In the genomic region with DNA sequence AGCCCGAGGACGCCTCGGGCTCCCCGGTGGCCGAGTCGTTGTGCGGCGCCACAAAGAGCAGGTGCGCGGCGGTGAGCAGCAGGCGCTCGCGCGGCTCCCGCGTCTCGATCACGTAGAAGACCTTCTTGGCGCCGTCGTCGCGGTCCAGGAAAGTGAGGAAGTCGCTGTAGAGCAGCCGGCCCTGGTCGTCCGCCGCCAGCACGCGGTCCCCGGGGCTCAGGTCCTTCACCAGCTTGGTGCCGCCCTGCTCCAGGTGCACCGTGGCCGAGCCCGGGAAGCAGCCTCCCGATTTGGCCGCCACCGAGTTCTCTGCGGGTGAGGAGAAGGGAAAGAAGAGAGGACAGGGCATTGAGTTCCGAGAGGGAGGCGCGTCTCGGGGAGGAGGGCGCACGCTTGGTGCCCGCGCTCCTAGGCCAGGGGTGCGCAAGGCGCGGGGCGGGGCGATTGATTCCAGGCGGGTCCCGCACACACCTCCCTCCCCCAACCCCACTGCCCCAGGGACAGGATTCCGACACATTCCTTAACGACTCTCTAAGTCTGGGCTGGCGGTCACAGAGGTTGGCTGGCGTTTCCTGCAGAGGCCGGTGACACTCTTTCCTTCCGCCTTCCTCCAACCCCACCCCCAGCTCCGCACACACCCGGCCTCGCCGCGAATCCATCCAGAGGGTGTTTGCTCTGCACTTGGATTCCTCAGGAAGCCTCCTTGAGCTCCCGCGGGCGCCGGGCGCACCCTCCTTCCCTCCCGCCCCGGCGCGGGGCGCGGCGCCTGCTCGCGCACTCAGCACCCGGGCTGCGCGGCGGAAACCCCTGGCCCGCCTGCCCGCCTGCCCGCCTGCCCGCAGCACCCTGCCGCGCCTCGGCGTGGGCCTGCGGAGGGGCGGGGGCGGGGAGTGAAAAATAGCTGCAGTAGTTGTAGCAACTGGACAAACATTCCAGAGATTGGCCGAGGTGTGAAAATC, we compare ENCODE assay signal across 8 cellular contexts. TPM values are rescaled to one million over a fixed set of nuclear protein-coding genes. Genes with fewer than 3 reads are reported as not detected.
DNase-seq lines count a peak whose midpoint lies in the region; ATAC-seq lines count a peak whose summit lies in the region.

No MANE protein-coding gene starts in this region.

- H3K4me3 Mint-ChIP-seq in stimulated activated naive CD8-positive, alpha-beta T cell treated with anti-CD3 and anti-CD28 coated beads, Interleukin-15, Interleukin-2, amounts not matched to agents 100 ng/mL and 50 ng/mL, for 24 hours, result peak overlapping the region; percentile 70
- H3K4me3 Mint-ChIP-seq in activated naive CD8-positive, alpha-beta T cell, result peak overlapping the region; percentile 85

- intact Hi-C loops in left colon (cut with DNase I, micrococcal nuclease) (no loop called here), aorta (cut with DNase I) (loop anchor here in 1 of 2 donors (10.0 kb wide), 1 partner anchor 1021 kb away; no protein-coding TSS in a partner anchor)

- H3K36me3 ChIP-seq in aorta (ENCODE audit: control insufficient read depth in 1 of 2, insufficient read depth in 2 of 2, low read length in 1 of 2), result no peaks in the 10 kb centered on the region

- no peaks in the 10 kb centered on the region for H3K36me3 Mint-ChIP-seq in stimulated activated naive CD8-positive, alpha-beta T cell treated with anti-CD3 and anti-CD28 coated beads, Interleukin-15, Interleukin-2, amounts not matched to agents 100 ng/mL and 50 ng/mL, for 24 hours (ENCODE audit: low read depth)
- no peaks in the 10 kb centered on the region for H3K36me3 Mint-ChIP-seq in activated naive CD8-positive, alpha-beta T cell

- peak overlapping the region in 1 of 2 donors; percentile 8 for H3K4me3 ChIP-seq in aorta (ENCODE audit: low read length in 2 of 2)

- H3K9me3 ChIP-seq in aorta (ENCODE audit: control insufficient read depth, low read length), result no peaks in the 10 kb centered on the region

- H3K27me3 Mint-ChIP-seq in stimulated activated naive CD8-positive, alpha-beta T cell treated with anti-CD3 and anti-CD28 coated beads, Interleukin-15, Interleukin-2, amounts not matched to agents 100 ng/mL and 50 ng/mL, for 24 hours, result peaks cover 68% of the 10 kb centered on the region
- peaks cover 29% of the 10 kb centered on the region for H3K27me3 Mint-ChIP-seq in activated naive CD8-positive, alpha-beta T cell

- ATAC-seq in stimulated activated naive CD8-positive, alpha-beta T cell treated with anti-CD3 and anti-CD28 coated beads, Interleukin-15, Interleukin-2, amounts not matched to agents 100 U/mL and 50 U/mL, for 24 hours, result no peak
- ATAC-seq in left colon (peak; percentile 71), aorta (ENCODE audit: low FRiP score) (no peak), GM18858 (IDR thresholded peaks at IDR 0.05; ENCODE audit: unreplicated experiment) (no peak)

- no peaks in the 10 kb centered on the region for H3K4me1 ChIP-seq in aorta (ENCODE audit: control insufficient read depth in 1 of 2, insufficient read depth in 2 of 2, low read length in 2 of 2)

- H3K27ac ChIP-seq in aorta (ENCODE audit: low read depth in 1 of 2, low read length in 2 of 2), result no peak overlapping the region

- DNase-seq in stimulated activated naive CD8-positive, alpha-beta T cell treated with anti-CD3 and anti-CD28 coated beads, Interleukin-15, Interleukin-2, amounts not matched to agents 100 U/mL and 50 U/mL, for 24 hours, result no peak
- peak; percentile 84 to 85 for DNase-seq in left colon
- peak; percentile 33 to 77 for DNase-seq in aorta
- DNase-seq in middle frontal gyrus (ENCODE audit: extremely low spot score, low spot score), result no peak
- DNase-seq in SHP77 treated with DMSO at 0.1 percent for 48 hours (lab: John Stamatoyannopoulos, UW), result no peak

- peaks cover 29% of the 10 kb centered on the region for H3K4me1 Mint-ChIP-seq in stimulated activated naive CD8-positive, alpha-beta T cell treated with anti-CD3 and anti-CD28 coated beads, Interleukin-15, Interleukin-2, amounts not matched to agents 100 ng/mL and 50 ng/mL, for 24 hours (ENCODE audit: low read depth)
- H3K4me1 Mint-ChIP-seq in activated naive CD8-positive, alpha-beta T cell (ENCODE audit: low read depth), result peaks cover 21% of the 10 kb centered on the region

- WGBS in aorta, 2 donors, result 0 to 3% methylated on average over 86 to 96 of the region's 96 CpGs

- H3K27ac Mint-ChIP-seq in stimulated activated naive CD8-positive, alpha-beta T cell treated with anti-CD3 and anti-CD28 coated beads, Interleukin-15, Interleukin-2, amounts not matched to agents 100 ng/mL and 50 ng/mL, for 24 hours, result no peak overlapping the region
- H3K27ac Mint-ChIP-seq in activated naive CD8-positive, alpha-beta T cell, result no peak overlapping the region

- no peaks in the 10 kb centered on the region for H3K9me3 Mint-ChIP-seq in stimulated activated naive CD8-positive, alpha-beta T cell treated with anti-CD3 and anti-CD28 coated beads, Interleukin-15, Interleukin-2, amounts not matched to agents 100 ng/mL and 50 ng/mL, for 24 hours
- H3K9me3 Mint-ChIP-seq in activated naive CD8-positive, alpha-beta T cell (ENCODE audit: low read depth), result no peaks in the 10 kb centered on the region

- H3K27me3 ChIP-seq in aorta (ENCODE audit: control insufficient read depth in 1 of 2, insufficient read depth in 2 of 2, low read length in 1 of 2), result no peaks in the 10 kb centered on the region

RNA-seq across cellular contexts. Expression of gene SHH, which starts 8.6 kb away (rescaled TPM):
- total RNA-seq in left colon, result 1 to 10 TPM; 3.4 to 9.4 TPM
- under 1 TPM in 1 of 2 donors, not detected in 1; 0.10 TPM for total RNA-seq in aorta
- under 1 TPM in 1 of 2 donors, not detected in 1; 0.25 TPM for polyA plus RNA-seq in aorta

Comparison
In these comparisons a context has a peak if more than half of its experiments do, and no peak if none do; other contexts are left out.
1. DNase-seq: peak in left colon (2 of 2) and aorta (2 of 2); none in stimulated activated naive CD8-positive, alpha-beta T cell treated with anti-CD3 and anti-CD28 coated beads, Interleukin-15, Interleukin-2, amounts not matched to agents 100 U/mL and 50 U/mL, for 24 hours (single experiment), middle frontal gyrus (single experiment) and SHP77 treated with DMSO at 0.1 percent for 48 hours (single experiment).
2. RNA of gene SHH, which starts 8.6 kb away (total RNA-seq): 3.4 to 9.4 TPM in left colon; 0.10 TPM in aorta; every median in the first group is over 4 times any median in the second.